8 cellular contexts compared by ENCODE assay signal in genomic region chr22:40524392-40525249, GRCh38.
DNase-seq lines count a peak whose midpoint lies in the region; ATAC-seq and TF ChIP-seq lines count a peak whose summit lies in the region.

No MANE protein-coding gene starts in this region.

- H3K27me3 ChIP-seq in BE2C (no peaks in the 10 kb centered on the region), hepatocyte (no peaks in the 10 kb centered on the region)

- H3K27ac Mint-ChIP-seq in effector memory CD8-positive, alpha-beta T cell, result no peak overlapping the region

- H3K4me3 Mint-ChIP-seq in effector memory CD8-positive, alpha-beta T cell, result no peak overlapping the region

- POLR2A ChIA-PET in HEK293 (lab: Yijun Ruan, JAX), result interaction anchor here (0.5 to 1.5 kb wide), 4 partner anchors 9 to 332 kb away, joined by 3 to 6 read pairs (median 3); partner anchors contain the start of genes MRTFA and ST13

- no peak overlapping the region for H3K4me3 ChIP-seq in BE2C (ENCODE audit: low read depth, low read length)
- no peak overlapping the region for H3K4me3 ChIP-seq in HEK293 (ENCODE audit: low read depth, low read length)
- no peak overlapping the region for H3K4me3 ChIP-seq in WI38 (ENCODE audit: low read depth, low read length)
- no peak overlapping the region for H3K4me3 ChIP-seq in hepatocyte

- H3K4me1 Mint-ChIP-seq in effector memory CD8-positive, alpha-beta T cell (ENCODE audit: low read depth in 2 of 2), result peaks cover under 1 to 7% of the 10 kb centered on the region in 2 donors

- H3K36me3 ChIP-seq in BE2C (no peaks in the 10 kb centered on the region), HEK293 (ENCODE audit: control insufficient read depth in 2 of 2, insufficient read depth in 1 of 2, low read length in 2 of 2) (no peaks in the 10 kb centered on the region), hepatocyte (replicated peaks; ENCODE audit: insufficient read depth, low read depth) (no peaks in the 10 kb centered on the region)

- no peaks in the 10 kb centered on the region for H3K27me3 Mint-ChIP-seq in effector memory CD8-positive, alpha-beta T cell

- H3K4me2 ChIP-seq in hepatocyte, result no peak overlapping the region

- ATAC-seq in HG02623 (IDR thresholded peaks at IDR 0.05; ENCODE audit: unreplicated experiment) (no peak), GM19023 (IDR thresholded peaks at IDR 0.05; ENCODE audit: unreplicated experiment) (no peak)
- no peak for ATAC-seq in effector memory CD8-positive, alpha-beta T cell (replicated peaks)

- CTCF ChIA-PET in HEK293 (lab: Yijun Ruan, JAX), result interaction anchor here (0.6 to 4.4 kb wide), 32 partner anchors 8 to 397 kb away, joined by 3 to 90 read pairs (median 4); no protein-coding TSS in a partner anchor

- no peaks in the 10 kb centered on the region for H3K9me2 ChIP-seq in hepatocyte (replicated peaks; ENCODE audit: insufficient read depth)

- H4K20me1 ChIP-seq in hepatocyte (ENCODE audit: insufficient read depth, poor library complexity, severe bottlenecking), result no peaks in the 10 kb centered on the region

- H3K79me2 ChIP-seq in hepatocyte, result peaks cover 33% of the 10 kb centered on the region

- no peak overlapping the region for H3K27ac ChIP-seq in HEK293 (ENCODE audit: extremely low read depth, low read depth, low read length)
- no peak overlapping the region for H3K27ac ChIP-seq in hepatocyte

- TF ChIP-seq CTCF in BE2C (IDR thresholded peaks at IDR 0.05; ENCODE audit: low read depth, low read length) (peak; percentile 24; the same call in 1 of the 2 replicates), HEK293 (tag by site-specific recombination; IDR thresholded peaks at IDR 0.05) (0 out of 2 replicates have a peak, but pooled peaks have one; percentile 17), WI38 (IDR thresholded peaks at IDR 0.05; ENCODE audit: low read depth, low read length) (peak; percentile 15; the same call in 1 of the 2 replicates), hepatocyte (IDR thresholded peaks at IDR 0.05; ENCODE audit: poor library complexity) (peak; percentile 22)

- 92% methylated on average over 9 of the region's 9 CpGs for WGBS in hepatocyte (ENCODE audit: low lambda C conversion rate, missing lambda C conversion rate)

- DNase-seq in BE2C (no peak), hepatocyte (ENCODE audit: low spot score) (no peak), RKO (ENCODE audit: low spot score) (no peak)
- DNase-seq in effector memory CD8-positive, alpha-beta T cell, result no peak

- H2AFZ ChIP-seq in hepatocyte, result no peak overlapping the region

- no peaks in the 10 kb centered on the region for H3K9me3 Mint-ChIP-seq in effector memory CD8-positive, alpha-beta T cell

- peaks cover 10% of the 10 kb centered on the region for H3K36me3 Mint-ChIP-seq in effector memory CD8-positive, alpha-beta T cell (ENCODE audit: insufficient read depth)

- H3K9me3 ChIP-seq in BE2C, result no peaks in the 10 kb centered on the region; the same call in 1 of the 2 replicates
- H3K9me3 ChIP-seq in HEK293 (ENCODE audit: control insufficient read depth, insufficient read depth, low read depth, low read length), result no peaks in the 10 kb centered on the region
- no peaks in the 10 kb centered on the region for H3K9me3 ChIP-seq in hepatocyte (ENCODE audit: low read depth)

- no peaks in the 10 kb centered on the region for H3K4me1 ChIP-seq in BE2C
- peaks cover 7% of the 10 kb centered on the region; the same call in 1 of the 2 replicates for H3K4me1 ChIP-seq in HEK293 (ENCODE audit: control insufficient read depth, insufficient read depth, low read length)
- H3K4me1 ChIP-seq in hepatocyte (ENCODE audit: insufficient read depth), result no peaks in the 10 kb centered on the region

TF ChIP-seq in HEK293, 187 proteins besides CTCF, POLR2A, EP300 and RAD21:
- TF ChIP-seq ZNF426 (tag by site-specific recombination; IDR thresholded peaks at IDR 0.05) (no peak), ZBTB6 (tag by site-specific recombination; IDR thresholded peaks at IDR 0.05) (0 out of 2 replicates have a peak, but pooled peaks have one; percentile 11), ZNF664 (tag by site-specific recombination; IDR thresholded peaks at IDR 0.05) (peak; percentile 73), ZNF37A (tag by site-specific recombination; IDR thresholded peaks at IDR 0.05) (no peak), ZNF624 (tag by site-specific recombination; IDR thresholded peaks at IDR 0.05) (no peak), GLIS1 (tag by site-specific recombination; IDR thresholded peaks at IDR 0.05) (peak; percentile 47), ZNF843 (tag by site-specific recombination; IDR thresholded peaks at IDR 0.05) (no peak), ZNF830 (tag by site-specific recombination; IDR thresholded peaks at IDR 0.05; ENCODE audit: low read depth) (no peak), YY2 (tag by site-specific recombination; IDR thresholded peaks at IDR 0.05) (no peak), ZNF239 (tag by site-specific recombination; IDR thresholded peaks at IDR 0.05) (no peak), ZNF654 (tag by site-specific recombination; IDR thresholded peaks at IDR 0.05; ENCODE audit: low read depth) (peak; percentile 26), ZNF175 (tag by site-specific recombination; IDR thresholded peaks at IDR 0.05) (no peak), SP7 (tag by site-specific recombination; IDR thresholded peaks at IDR 0.05) (no peak)
